ENCODE assay signal across 13 cellular contexts in genomic region chr5:44603496-44604272, GRCh38.
DNase-seq lines count a peak whose midpoint lies in the region; ATAC-seq and TF ChIP-seq lines count a peak whose summit lies in the region.
"Had no signal": no experiment of that assay in that cellular context is flagged by ENCODE, and none has a peak within 500 bp of the region (broad histone marks: within the 10 kb centered on the region; RNA-seq: fewer than 3 reads in every experiment).

No MANE protein-coding gene starts in this region.

- peaks cover 2% of the 10 kb centered on the region in 2 experiments; a peak in 2 of 4 replicates for H3K4me1 Mint-ChIP-seq in H9

- H2BK120ac ChIP-seq in H9 (ENCODE audit: low read depth, low read length, poor library complexity, severe bottlenecking) = no peak overlapping the region

- no peak overlapping the region for H2BK5ac ChIP-seq in H9 (ENCODE audit: insufficient read length, low read length)

- DNase-seq in NCI-H146 (lab: John Stamatoyannopoulos, UW) = peak; percentile 12
- no peak for DNase-seq in NCI-H146 treated with DMSO at 0.1 percent for 48 hours (lab: John Stamatoyannopoulos, UW; ENCODE audit: unreplicated experiment)
- DNase-seq in H9 = peak; percentile 68
- DNase-seq in SK-MEL-5 (ENCODE audit: low read depth, low spot score) = peak; percentile 60
- peak; percentile 16 for DNase-seq in iPS-NIHi7 (ENCODE audit: extremely low spot score)
- no peak for DNase-seq in lower lobe of right lung
- no peak for DNase-seq in vagina (ENCODE audit: extremely low spot score in 2 of 2)
- no peak for DNase-seq in activated CD4-positive, alpha-beta T cell treated with anti-CD3 and anti-CD28 coated beads, Interleukin-2, amount 50 U/mL, for 4 hours
- DNase-seq: activated gamma-delta T cell treated with Interleukin-2 at 50 U/mL for 16 hours; gastrocnemius medialis; HFFc6; NCI-H1092; stimulated activated CD4-positive, alpha-beta T cell treated with anti-CD3 and anti-CD28 coated beads, Interleukin-12 subunit alpha, Interleukin-12 subunit beta, amount 100 ng/mL, for 4 hours had no signal

- H3K4me3 ChIP-seq in lower lobe of right lung (no peak overlapping the region), vagina (no peak overlapping the region)
- H3K4me3 ChIP-seq: gastrocnemius medialis had no signal

- H2BK12ac ChIP-seq in H9 (ENCODE audit: insufficient read length, low read depth, low read length) = no peak overlapping the region

- no peak for ATAC-seq in lower lobe of right lung
- ATAC-seq: gastrocnemius medialis had no signal

- TF ChIP-seq POLR2A in vagina (IDR thresholded peaks at IDR 0.05) = no peak

- H3K56ac ChIP-seq in H9 (ENCODE audit: insufficient read length, low read depth, low read length) = no peak overlapping the region

- intact Hi-C loops in lower lobe of right lung (cut with DNase I) = no loop called here
- intact Hi-C loops in vagina (cut with DNase I) = no loop called here

- H3K9ac ChIP-seq in H9 (ENCODE audit: extremely low read depth, insufficient read length, low read length) = no peak overlapping the region

- no peak overlapping the region for H3K4me3 Mint-ChIP-seq in H9
- H3K4me3 Mint-ChIP-seq: HFFc6 had no signal

- peak overlapping the region in 2 of 3 experiments; percentile 32 to 45; a peak in 1 of 7 replicates for H3K27ac Mint-ChIP-seq in H9
- H3K27ac Mint-ChIP-seq: HFFc6 had no signal

- no peak overlapping the region for H3K4me2 ChIP-seq in H9 (ENCODE audit: insufficient read depth, insufficient read length, low read length)

- H3K27me3 ChIP-seq in H9 (ENCODE audit: insufficient read depth, low read length) (no peaks in the 10 kb centered on the region), lower lobe of right lung (ENCODE audit: low read depth) (no peaks in the 10 kb centered on the region), vagina (no peaks in the 10 kb centered on the region)
- H3K27me3 ChIP-seq: gastrocnemius medialis had no signal

- no peak overlapping the region for H4K8ac ChIP-seq in H9 (replicated peaks; ENCODE audit: insufficient read length, low read depth, low read length)

- no CpG with 5 or more reads among the region's 8 CpGs for WGBS in H9 (ENCODE audit: extremely low coverage, insufficient read length, low lambda C conversion rate)

- H4K20me1 ChIP-seq in H9 (ENCODE audit: control insufficient read depth, insufficient read depth, insufficient read length) = no peaks in the 10 kb centered on the region

- H3K18ac ChIP-seq in H9 (ENCODE audit: insufficient read length, low read depth, low read length) = no peak overlapping the region

- in situ Hi-C loops in SK-MEL-5 (cut with HindIII; ENCODE audit: low pct_unique_long_range_greater_than_20kb, low sequenced_read_pairs) = no loop called here

- H4K5ac ChIP-seq in H9 (ENCODE audit: insufficient read length, low read depth, low read length) = no peak overlapping the region

- no peaks in the 10 kb centered on the region for H3K27me3 Mint-ChIP-seq in H9 (ENCODE audit: low read depth)

- H3K79me1 ChIP-seq in H9 (ENCODE audit: insufficient read depth, low read depth, low read length, poor library complexity, severe bottlenecking) = no peaks in the 10 kb centered on the region

- no peak overlapping the region for H3K27ac ChIP-seq in H9 (ENCODE audit: insufficient read length, low read depth, low read length)
- no peak overlapping the region for H3K27ac ChIP-seq in lower lobe of right lung
- no peak overlapping the region for H3K27ac ChIP-seq in vagina
- H3K27ac ChIP-seq: gastrocnemius medialis had no signal

- H3K79me2 ChIP-seq in H9 (ENCODE audit: insufficient read depth, low read length) = no peaks in the 10 kb centered on the region

- no peak overlapping the region for H3K14ac ChIP-seq in H9 (ENCODE audit: insufficient read depth, low read length)

- H4K91ac ChIP-seq in H9 (ENCODE audit: insufficient read length, low read depth, low read length) = no peak overlapping the region

- H3K23me2 ChIP-seq in H9 (ENCODE audit: insufficient read length, low read depth, low read length, poor library complexity, severe bottlenecking) = no peaks in the 10 kb centered on the region

- H3K4ac ChIP-seq in H9 (ENCODE audit: low read depth, low read length) = no peak overlapping the region

- no peak overlapping the region for H3T11ph ChIP-seq in H9 (ENCODE audit: low read length)

- no peak overlapping the region for H2BK20ac ChIP-seq in H9 (ENCODE audit: low read depth, low read length, poor library complexity, severe bottlenecking)

- H2BK15ac ChIP-seq in H9 (ENCODE audit: low read depth, low read length) = no peak overlapping the region

- no peaks in the 10 kb centered on the region for H3K9me3 ChIP-seq in H9 (ENCODE audit: control insufficient read depth, low read depth, low read length)
- no peaks in the 10 kb centered on the region for H3K9me3 ChIP-seq in lower lobe of right lung
- no peaks in the 10 kb centered on the region for H3K9me3 ChIP-seq in vagina
- H3K9me3 ChIP-seq: gastrocnemius medialis had no signal

- H3K23ac ChIP-seq in H9 (ENCODE audit: insufficient read length, low read depth, low read length) = no peak overlapping the region

- peaks cover 3 to 9% of the 10 kb centered on the region in 2 experiments; a peak in 3 of 5 replicates for H3K9me3 Mint-ChIP-seq in H9

- no peak overlapping the region for H2AFZ ChIP-seq in H9 (ENCODE audit: low read length)

- H3K36me3 ChIP-seq in lower lobe of right lung (no peaks in the 10 kb centered on the region), vagina (no peaks in the 10 kb centered on the region)
- H3K36me3 ChIP-seq: gastrocnemius medialis had no signal

- H3K4me1 ChIP-seq in H9 (ENCODE audit: insufficient read depth, low read length) (no peaks in the 10 kb centered on the region), lower lobe of right lung (no peaks in the 10 kb centered on the region), vagina (no peaks in the 10 kb centered on the region)
- H3K4me1 ChIP-seq: gastrocnemius medialis had no signal

- no peak overlapping the region for H2AK5ac ChIP-seq in H9 (ENCODE audit: insufficient read length, low read length)

- TF ChIP-seq CTCF in H9 (conservative IDR thresholded peaks at IDR 0.05) = peak; percentile 69
- TF ChIP-seq CTCF in lower lobe of right lung (IDR thresholded peaks at IDR 0.05) = no peak
- TF ChIP-seq CTCF in vagina (IDR thresholded peaks at IDR 0.05) = no peak

- peaks cover 0 to 5% (median 3%) of the 10 kb centered on the region in 3 experiments; a peak in 3 of 7 replicates for H3K36me3 Mint-ChIP-seq in H9 (ENCODE audit: insufficient read depth in 1 of 3, low read depth in 3 of 3)

Comparison
In these comparisons a context has a peak if more than half of its experiments do, and no peak if none do; other contexts are left out.
1. DNase-seq: peak in NCI-H146 (single experiment), H9 (single experiment), SK-MEL-5 (single experiment) and iPS-NIHi7 (single experiment); none in NCI-H146 treated with DMSO at 0.1 percent for 48 hours (single experiment), lower lobe of right lung (single experiment), vagina (0 of 2) and activated CD4-positive, alpha-beta T cell treated with anti-CD3 and anti-CD28 coated beads, Interleukin-2, amount 50 U/mL, for 4 hours (0 of 2).